In the genomic region with DNA sequence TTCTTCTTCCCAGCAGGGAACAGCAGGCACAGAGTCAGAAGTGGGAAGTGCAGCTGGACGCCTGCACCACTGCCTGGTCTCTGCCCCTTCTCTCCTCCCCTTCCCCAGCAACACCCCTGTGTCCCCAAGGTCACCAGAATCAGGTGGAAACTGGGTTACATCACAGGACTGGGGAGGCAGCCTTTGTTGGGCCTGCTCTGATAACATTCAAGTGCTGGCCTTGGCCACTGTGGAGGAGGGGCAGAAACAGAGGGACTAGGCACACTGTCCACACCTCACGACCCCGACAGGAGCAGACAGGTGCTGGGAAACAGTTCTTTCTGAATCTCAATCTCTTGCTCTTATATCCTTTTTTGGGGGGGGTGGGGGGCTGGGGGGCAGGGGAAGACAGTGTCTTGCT, we compare ENCODE assay signal across 4 cellular contexts. TPM values are rescaled to one million over a fixed set of nuclear protein-coding genes. Genes with fewer than 3 reads are reported as not detected.
"Had no signal": no experiment of that assay in that cellular context is flagged by ENCODE, and none has a peak within 500 bp of the region (broad histone marks: within the 10 kb centered on the region; RNA-seq: fewer than 3 reads in every experiment).

No MANE protein-coding gene starts in this region.

RNA-seq across cellular contexts. Expression of a gene that starts 2.4 kb away (rescaled TPM):
- total RNA-seq: osteoblast, pulmonary artery endothelial cell, SJCRH30, skeletal muscle tissue had no signal
